In the genomic region with DNA sequence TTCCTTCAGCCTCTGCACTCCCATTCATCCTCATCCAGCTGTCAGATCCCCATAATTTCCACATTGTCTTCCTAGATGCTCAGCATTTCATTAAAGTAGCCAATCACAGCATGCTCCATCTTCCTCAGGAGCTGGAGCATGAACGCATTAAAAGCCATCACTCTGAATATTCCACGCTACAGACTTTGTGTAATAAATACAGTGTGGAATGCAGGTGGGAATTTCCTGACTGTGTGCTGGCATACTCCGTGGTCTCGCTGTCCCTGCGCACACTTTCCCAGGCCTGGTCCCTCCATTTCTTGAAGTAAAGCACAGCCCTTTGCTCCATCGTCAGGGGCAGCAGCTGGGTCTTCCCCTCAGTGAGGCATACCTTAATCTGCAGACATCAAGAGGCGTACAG, we compare ENCODE assay signal across 8 cellular contexts.
"Had no signal": no experiment of that assay in that cellular context is flagged by ENCODE, and none has a peak within 500 bp of the region (broad histone marks: within the 10 kb centered on the region; RNA-seq: fewer than 3 reads in every experiment).

No MANE protein-coding gene starts in this region.

- H3K4me3 ChIP-seq: GM12878 had no signal

- DNase-seq: GDM1, GF-D8 had no signal

- ATAC-seq: GM12878 had no signal

- FAIRE-seq: G401.6, GM12878, GM12891, GM12892, GM18507, GM19239 had no signal
